In the genomic region with DNA sequence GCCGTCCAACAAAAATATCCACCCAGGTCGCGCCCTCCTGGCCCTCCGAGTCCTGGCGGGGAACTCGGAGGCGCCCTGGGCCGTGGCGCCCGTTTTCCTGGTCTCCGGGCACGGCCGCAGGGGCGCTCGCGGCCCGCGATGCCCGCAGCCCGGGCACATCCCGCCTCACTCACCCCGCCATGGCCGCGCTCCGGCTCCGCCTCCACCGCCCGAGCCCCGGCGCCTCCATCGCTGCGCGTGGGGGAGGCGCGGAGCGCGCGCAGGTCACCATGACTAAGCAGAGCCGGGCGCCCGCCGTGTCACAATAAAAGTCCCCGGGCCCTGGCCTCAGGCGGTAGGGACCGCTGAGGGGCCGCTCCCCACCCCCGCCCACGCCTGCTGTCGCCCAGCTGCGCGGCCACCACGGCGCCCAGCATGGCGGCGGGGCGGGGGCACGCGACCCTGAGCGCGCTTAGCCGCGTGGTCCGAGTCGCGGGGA, we compare ENCODE assay signal across 8 cellular contexts. TPM values are rescaled to one million over a fixed set of nuclear protein-coding genes. Genes with fewer than 3 reads are reported as not detected.
A peak's percentile ranks its signal among the peaks of the same experiment; 100 is the strongest.
DNase-seq lines count a peak whose midpoint lies in the region; ATAC-seq, FAIRE-seq and TF ChIP-seq lines count a peak whose summit lies in the region.

No MANE protein-coding gene starts in this region.

- WGBS in heart left ventricle, 4 donors, result 0 to 1% (median 0%) methylated on average over 14 to 65 of the region's 65 CpGs
- 0% methylated on average over 38 of the region's 65 CpGs; no CpG with 5 or more reads in 1 of the 2 donors for WGBS in transverse colon (ENCODE audit: low coverage in 1 of 2), 2 donors

- intact Hi-C loops in heart left ventricle (cut with DNase I), result loop anchor here in 8 of 10 donors (2.0 to 10.0 kb wide), 5 partner anchors 40 to 66 kb away; partner anchors contain the start of genes CDKN2D (in 5 of the 8), ATG4D (in 4 of the 8) and KRI1 (in 4 of the 8)
- intact Hi-C loops in posterior cingulate gyrus (cut with DNase I), result loop anchor here (5.0 to 10.0 kb wide), 2 partner anchors 65 to 152 kb away; partner anchors contain the start of genes CDKN2D, ILF3 and KRI1
- intact Hi-C loops in transverse colon (cut with DNase I; ENCODE audit: low total_unique reads), result loop anchor here (10.0 kb wide), 2 partner anchors 62 to 142 kb away; partner anchors contain the start of genes CDKN2D and KRI1

- peak; percentile 82 for ATAC-seq in HG02763 (IDR thresholded peaks at IDR 0.05; ENCODE audit: unreplicated experiment)
- peak; percentile 93 to 97 (median 95) for ATAC-seq in heart left ventricle

- peak; percentile 95 for FAIRE-seq in GM12892 (lab: Jason Lieb, UNC)

- H3K27ac ChIP-seq in heart left ventricle (peak overlapping the region; percentile 96 to 100 (median 99)), transverse colon (peak overlapping the region; percentile 98 to 100 (median 98))

- TF ChIP-seq POLR2A in GM12892 (IDR thresholded peaks at IDR 0.05; ENCODE audit: low read depth, low read length), result peak; percentile 93
- TF ChIP-seq POLR2A in heart left ventricle (IDR thresholded peaks at IDR 0.05), result peak in 1 of 2 donors; percentile 60
- TF ChIP-seq POLR2A in transverse colon (IDR thresholded peaks at IDR 0.05), result peak; percentile 51

- peaks cover 12% of the 10 kb centered on the region for H3K36me3 ChIP-seq in adipocyte (ENCODE audit: control insufficient read depth, insufficient read depth, low read length, severe bottlenecking)
- peaks cover 0 to 22% (median 19%) of the 10 kb centered on the region in 9 donors for H3K36me3 ChIP-seq in heart left ventricle
- H3K36me3 ChIP-seq in transverse colon, result no peaks in the 10 kb centered on the region

- TF ChIP-seq EP300 in transverse colon (IDR thresholded peaks at IDR 0.05; ENCODE audit: low read depth), result peak; percentile 30

- TF ChIP-seq CTCF in heart left ventricle (IDR thresholded peaks at IDR 0.05) (peak in 3 of 12 donors; percentile 8 to 25 (median 17)), transverse colon (IDR thresholded peaks at IDR 0.05) (no peak)

- H3K27me3 ChIP-seq in adipocyte (replicated peaks; ENCODE audit: control insufficient read depth, insufficient read depth, low read length), result no peaks in the 10 kb centered on the region
- no peaks in the 10 kb centered on the region for H3K27me3 ChIP-seq in heart left ventricle
- no peaks in the 10 kb centered on the region for H3K27me3 ChIP-seq in transverse colon

- H3K9ac ChIP-seq in adipocyte (ENCODE audit: low read length), result peak overlapping the region; percentile 100

- in situ Hi-C loops in transverse colon (cut with MboI; ENCODE audit: low pct_ligation_motif_present in 1 of 4, low pct_unique_long_range_greater_than_20kb in 1 of 4, low sequenced_read_pairs in 3 of 4), result no loop called here

- H3K4me1 ChIP-seq in adipocyte (ENCODE audit: control insufficient read depth, insufficient read depth, low read length), result peaks cover 21% of the 10 kb centered on the region
- peaks cover 0 to 47% (median 34%) of the 10 kb centered on the region in 12 donors for H3K4me1 ChIP-seq in heart left ventricle
- peaks cover 20 to 50% (median 35%) of the 10 kb centered on the region in 4 donors for H3K4me1 ChIP-seq in transverse colon

- DNase-seq in GM12892 (ENCODE audit: insufficient read length) (peak; percentile 97), NCI-H1417 treated with DMSO at 0.1 percent for 48 hours (lab: John Stamatoyannopoulos, UW) (peak; percentile 77), SW480 (ENCODE audit: low spot score) (peak; percentile 95), adipocyte (ENCODE audit: low read depth) (peak; percentile 93), heart left ventricle (peak; percentile 95 to 97 (median 97)), posterior cingulate gyrus (peak; percentile 83 to 98 (median 90)), transverse colon (peak; percentile 95)

- H3K9me3 ChIP-seq in adipocyte (ENCODE audit: control insufficient read depth, low read length) (no peaks in the 10 kb centered on the region), heart left ventricle (no peaks in the 10 kb centered on the region), transverse colon (no peaks in the 10 kb centered on the region)

- H3K4me3 ChIP-seq in adipocyte (ENCODE audit: low read length) (peak overlapping the region; percentile 87), heart left ventricle (peak overlapping the region; percentile 72 to 99 (median 95)), transverse colon (peak overlapping the region; percentile 77 to 100 (median 94))

RNA-seq across cellular contexts. Expression of gene KEAP1, which starts 0.6 kb away (rescaled TPM):
- polyA plus RNA-seq in GM12892 (2012; ENCODE audit: missing spikeins), result 37.4 TPM
- total RNA-seq in heart left ventricle (10 to 100 TPM; 52.8 to 94.2 (median 65.4) TPM), transverse colon (100 to 1,000 TPM in 1 of 4 donors, 10 to 100 TPM in 3; 54.8 to 348 (median 79.1) TPM)
- polyA plus RNA-seq in heart left ventricle, result 10 to 100 TPM; 68.3 to 71.3 TPM

RNA-seq across cellular contexts. Expression of gene S1PR5, which starts 14.7 kb away (rescaled TPM):
- 0.15 TPM for polyA plus RNA-seq in GM12892 (2012; ENCODE audit: missing spikeins)
- 1 to 10 TPM in 1 of 9 donors, under 1 TPM in 5, not detected in 3; 0.23 to 1.7 (median 0.32) TPM for total RNA-seq in heart left ventricle
- polyA plus RNA-seq in heart left ventricle, result under 1 TPM in 1 of 2 donors, not detected in 1; 0.10 TPM
- not detected for total RNA-seq in transverse colon

RNA-seq across cellular contexts. Expression of gene ATG4D, which starts 41.1 kb away (rescaled TPM):
- 10.7 TPM for polyA plus RNA-seq in GM12892 (2012; ENCODE audit: missing spikeins)
- total RNA-seq in heart left ventricle (10 to 100 TPM; 47.3 to 76.1 (median 55.3) TPM), transverse colon (100 to 1,000 TPM in 2 of 4 donors, 10 to 100 TPM in 2; 79.9 to 164 (median 100) TPM)
- 10 to 100 TPM; 55.9 to 83.5 TPM for polyA plus RNA-seq in heart left ventricle

Comparison
In these comparisons a context has a peak if more than half of its experiments do, and no peak if none do; other contexts are left out.
1. Peak in every context shown above with its lines: DNase-seq, ATAC-seq, H3K4me3 ChIP-seq and H3K27ac ChIP-seq.